ENCODE assay signal across 10 cellular contexts in the genomic region with DNA sequence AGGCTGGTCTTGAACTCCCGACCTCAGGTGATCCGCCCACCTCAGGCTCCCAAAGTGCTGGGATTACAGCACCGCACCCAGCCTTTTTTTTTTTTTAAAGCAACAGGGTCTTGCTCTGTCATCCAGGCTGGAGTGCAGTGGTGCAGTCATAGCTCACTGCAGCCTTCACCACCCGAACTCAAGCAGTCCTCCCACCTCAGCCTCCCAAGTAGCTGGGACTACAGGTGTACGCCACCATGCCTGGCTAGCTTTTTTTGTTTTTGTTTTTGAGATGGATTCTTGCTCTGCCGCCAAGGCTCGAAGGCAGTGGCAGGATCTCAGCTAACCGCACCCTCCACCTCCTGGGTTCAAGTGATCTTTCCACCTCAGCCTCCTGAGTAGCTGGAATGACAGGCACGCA. TPM values are rescaled to one million over a fixed set of nuclear protein-coding genes. Genes with fewer than 3 reads are reported as not detected.
DNase-seq lines count a peak whose midpoint lies in the region; ATAC-seq and TF ChIP-seq lines count a peak whose summit lies in the region.
"Not testable (repeated sequence)": the region's sequence is repeated elsewhere in the genome, so short reads cannot be mapped to it uniquely, and the experiment has no call there.
"Had no signal": no experiment of that assay in that cellular context is flagged by ENCODE, and none has a peak within 500 bp of the region (broad histone marks: within the 10 kb centered on the region; RNA-seq: fewer than 3 reads in every experiment).

No MANE protein-coding gene starts in this region.

- not testable (repeated sequence) for H3K27me3 Mint-ChIP-seq in T-helper 2 cell treated with Interferon-gamma antibody and Interleukin-4, amounts not matched to agents 5 μg/mL and 100 μg/mL, for 36 hours (ENCODE audit: low read depth); activated CD8-positive, alpha-beta memory T cell treated with anti-CD3 and anti-CD28 coated beads, Interleukin-2, amount 10 ng/mL, durations not matched to agents 7 days and 5 days; activated naive CD4-positive, alpha-beta T cell treated with anti-CD3 and anti-CD28 coated beads, Interleukin-2, amount 50 U/mL, for 24 hours; dendritic cell treated with granulocyte-macrophage colony-stimulating factor and Interleukin-4, amounts not matched to agents 40 ng/mL and 50 ng/mL, for 4 days; naive thymus-derived CD8-positive, alpha-beta T cell

- POLR2A ChIA-PET in naive thymus-derived CD8-positive, alpha-beta T cell (lab: Charles Lee): interaction anchor here (0.7 to 11.9 kb wide), 13 partner anchors 48 to 322 kb away, joined by 3 to 153 read pairs (median 6); a partner anchor contains a TSS

- H3K9me3 Mint-ChIP-seq in T-helper 2 cell treated with Interferon-gamma antibody and Interleukin-4, amounts not matched to agents 5 μg/mL and 100 μg/mL, for 36 hours; activated CD8-positive, alpha-beta memory T cell treated with anti-CD3 and anti-CD28 coated beads, Interleukin-2, amount 10 ng/mL, durations not matched to agents 7 days and 5 days (ENCODE audit: low read depth); activated naive CD4-positive, alpha-beta T cell treated with anti-CD3 and anti-CD28 coated beads, Interleukin-2, amount 50 U/mL, for 24 hours; dendritic cell treated with granulocyte-macrophage colony-stimulating factor and Interleukin-4, amounts not matched to agents 40 ng/mL and 50 ng/mL, for 4 days; naive thymus-derived CD8-positive, alpha-beta T cell: not testable (repeated sequence)

- H3K27me3 ChIP-seq in GM06990 (replicated peaks; ENCODE audit: control insufficient read depth, insufficient read depth, low read length): not testable (repeated sequence)

- H3K4me1 Mint-ChIP-seq in T-helper 2 cell treated with Interferon-gamma antibody and Interleukin-4, amounts not matched to agents 5 μg/mL and 100 μg/mL, for 36 hours (ENCODE audit: low read depth): peaks cover 46% of the 10 kb centered on the region
- H3K4me1 Mint-ChIP-seq in activated CD8-positive, alpha-beta memory T cell treated with anti-CD3 and anti-CD28 coated beads, Interleukin-2, amount 10 ng/mL, durations not matched to agents 7 days and 5 days: peaks cover 44% of the 10 kb centered on the region
- H3K4me1 Mint-ChIP-seq in activated naive CD4-positive, alpha-beta T cell treated with anti-CD3 and anti-CD28 coated beads, Interleukin-2, amount 50 U/mL, for 24 hours: peaks cover 78% of the 10 kb centered on the region
- H3K4me1 Mint-ChIP-seq in dendritic cell treated with granulocyte-macrophage colony-stimulating factor and Interleukin-4, amounts not matched to agents 40 ng/mL and 50 ng/mL, for 4 days (ENCODE audit: low read depth): peaks cover 53% of the 10 kb centered on the region
- H3K4me1 Mint-ChIP-seq in naive thymus-derived CD8-positive, alpha-beta T cell: peaks cover 26 to 68% (median 65%) of the 10 kb centered on the region in 4 donors

- peak overlapping the region; percentile 100 for H3K27ac Mint-ChIP-seq in T-helper 2 cell treated with Interferon-gamma antibody and Interleukin-4, amounts not matched to agents 5 μg/mL and 100 μg/mL, for 36 hours
- H3K27ac Mint-ChIP-seq in activated CD8-positive, alpha-beta memory T cell treated with anti-CD3 and anti-CD28 coated beads, Interleukin-2, amount 10 ng/mL, durations not matched to agents 7 days and 5 days: peak overlapping the region; percentile 99
- peak overlapping the region; percentile 100 for H3K27ac Mint-ChIP-seq in activated naive CD4-positive, alpha-beta T cell treated with anti-CD3 and anti-CD28 coated beads, Interleukin-2, amount 50 U/mL, for 24 hours
- H3K27ac Mint-ChIP-seq in dendritic cell treated with granulocyte-macrophage colony-stimulating factor and Interleukin-4, amounts not matched to agents 40 ng/mL and 50 ng/mL, for 4 days: peak overlapping the region; percentile 17
- H3K27ac Mint-ChIP-seq in naive thymus-derived CD8-positive, alpha-beta T cell: peak overlapping the region; percentile 67 to 100 (median 95)

- H3K4me3 ChIP-seq in GM06990 (replicated peaks; ENCODE audit: low read depth, low read length): peak overlapping the region; percentile 8; the same call in 1 of the 2 replicates

- H3K36me3 Mint-ChIP-seq in T-helper 2 cell treated with Interferon-gamma antibody and Interleukin-4, amounts not matched to agents 5 μg/mL and 100 μg/mL, for 36 hours (ENCODE audit: low read depth): peaks cover 44% of the 10 kb centered on the region
- peaks cover 58% of the 10 kb centered on the region for H3K36me3 Mint-ChIP-seq in activated CD8-positive, alpha-beta memory T cell treated with anti-CD3 and anti-CD28 coated beads, Interleukin-2, amount 10 ng/mL, durations not matched to agents 7 days and 5 days
- not testable (repeated sequence) for H3K36me3 Mint-ChIP-seq in activated naive CD4-positive, alpha-beta T cell treated with anti-CD3 and anti-CD28 coated beads, Interleukin-2, amount 50 U/mL, for 24 hours; dendritic cell treated with granulocyte-macrophage colony-stimulating factor and Interleukin-4, amounts not matched to agents 40 ng/mL and 50 ng/mL, for 4 days (ENCODE audit: low read depth)
- H3K36me3 Mint-ChIP-seq in naive thymus-derived CD8-positive, alpha-beta T cell: peaks cover 8 to 21% (median 16%) of the 10 kb centered on the region in 3 donors

- ATAC-seq in activated CD8-positive, alpha-beta memory T cell treated with anti-CD3 and anti-CD28 coated beads, Interleukin-2, amount 10 ng/mL, durations not matched to agents 7 days and 5 days; naive thymus-derived CD8-positive, alpha-beta T cell: not testable (repeated sequence)

- CTCF ChIA-PET in activated CD8-positive, alpha-beta memory T cell treated with anti-CD3 and anti-CD28 coated beads, Interleukin-2, amount 10 ng/mL, durations not matched to agents 7 days and 5 days (lab: Charles Lee): interaction anchor here (1.0 to 9.3 kb wide), 8 partner anchors 12 to 294 kb away, joined by 3 to 84 read pairs (median 3); a partner anchor contains a TSS

- intact Hi-C loops in dendritic cell treated with granulocyte-macrophage colony-stimulating factor and Interleukin-4, amounts not matched to agents 40 ng/mL and 50 ng/mL, for 4 days (cut with micrococcal nuclease): loop anchor here (5.0 to 10.0 kb wide), 2 partner anchors 191 to 212 kb away; no protein-coding TSS in a partner anchor

- peak overlapping the region; percentile 88 for H3K4me3 Mint-ChIP-seq in T-helper 2 cell treated with Interferon-gamma antibody and Interleukin-4, amounts not matched to agents 5 μg/mL and 100 μg/mL, for 36 hours
- peak overlapping the region; percentile 90 for H3K4me3 Mint-ChIP-seq in activated CD8-positive, alpha-beta memory T cell treated with anti-CD3 and anti-CD28 coated beads, Interleukin-2, amount 10 ng/mL, durations not matched to agents 7 days and 5 days
- H3K4me3 Mint-ChIP-seq in activated naive CD4-positive, alpha-beta T cell treated with anti-CD3 and anti-CD28 coated beads, Interleukin-2, amount 50 U/mL, for 24 hours: peak overlapping the region; percentile 84
- H3K4me3 Mint-ChIP-seq in dendritic cell treated with granulocyte-macrophage colony-stimulating factor and Interleukin-4, amounts not matched to agents 40 ng/mL and 50 ng/mL, for 4 days: not testable (repeated sequence)
- H3K4me3 Mint-ChIP-seq in naive thymus-derived CD8-positive, alpha-beta T cell: peak overlapping the region; percentile 70 to 94 (median 91)

- not testable (repeated sequence) for H3K36me3 ChIP-seq in GM06990 (ENCODE audit: control insufficient read depth, insufficient read depth, low read length)

- DNase-seq in GM06990 (ENCODE audit: extremely low read depth, insufficient read length); T-helper 2 cell treated with Interferon-gamma antibody and Interleukin-4, amounts not matched to agents 5 μg/mL and 100 μg/mL, for 36 hours (ENCODE audit: low spot score); naive thymus-derived CD8-positive, alpha-beta T cell: not testable (repeated sequence)
- peak; percentile 58 for DNase-seq in activated CD8-positive, alpha-beta memory T cell treated with anti-CD3 and anti-CD28 coated beads, Interleukin-2, amount 10 ng/mL, durations not matched to agents 7 days and 5 days
- peak; percentile 14 for DNase-seq in stimulated activated naive CD4-positive, alpha-beta T cell treated with Interleukin-2 at 50 U/mL for 16 hours (lab: John Stamatoyannopoulos, UW)

- not testable (repeated sequence) for TF ChIP-seq CTCF in GM06990 (IDR thresholded peaks at IDR 0.05; ENCODE audit: insufficient read depth, low read length, poor library complexity, severe bottlenecking)

RNA-seq across cellular contexts. Expression of a gene that starts 2.1 kb away (rescaled TPM):
- total RNA-seq in activated CD8-positive, alpha-beta memory T cell treated with anti-CD3 and anti-CD28 coated beads, Interleukin-2, amount 10 ng/mL, durations not matched to agents 7 days and 5 days: 100 to 1,000 TPM in 1 of 2 experiments, 10 to 100 TPM in 1; 95.4 to 197 TPM
- 10 to 100 TPM; 44.7 to 51.1 TPM for total RNA-seq in naive thymus-derived CD8-positive, alpha-beta T cell
- polyA plus RNA-seq in naive thymus-derived CD8-positive, alpha-beta T cell: 10 to 100 TPM in 2 of 3 donors, 1 to 10 TPM in 1; 9.6 to 12.3 (median 10.9) TPM
- total RNA-seq: H9 had no signal

RNA-seq across cellular contexts. Expression of a gene that starts 25.2 kb away (rescaled TPM):
- under 1 TPM in 1 of 2 experiments, not detected in 1; 0.07 TPM for total RNA-seq in activated CD8-positive, alpha-beta memory T cell treated with anti-CD3 and anti-CD28 coated beads, Interleukin-2, amount 10 ng/mL, durations not matched to agents 7 days and 5 days
- total RNA-seq in naive thymus-derived CD8-positive, alpha-beta T cell: not detected
- polyA plus RNA-seq in naive thymus-derived CD8-positive, alpha-beta T cell: under 1 TPM; 0.06 to 0.33 (median 0.13) TPM
- total RNA-seq: Calu3, H9, M059J had no signal

RNA-seq across cellular contexts. Expression of a gene that starts 43.0 kb away (rescaled TPM):
- total RNA-seq in activated CD8-positive, alpha-beta memory T cell treated with anti-CD3 and anti-CD28 coated beads, Interleukin-2, amount 10 ng/mL, durations not matched to agents 7 days and 5 days: 1 to 10 TPM; 3.9 to 4.6 TPM
- 1 to 10 TPM; 6.8 TPM for total RNA-seq in naive thymus-derived CD8-positive, alpha-beta T cell
- 1 to 10 TPM; 1.7 to 2.5 (median 1.9) TPM for polyA plus RNA-seq in naive thymus-derived CD8-positive, alpha-beta T cell

RNA-seq across cellular contexts. Expression of a gene that starts 51.7 kb away (rescaled TPM):
- 100 to 1,000 TPM; 166 to 184 TPM for total RNA-seq in activated CD8-positive, alpha-beta memory T cell treated with anti-CD3 and anti-CD28 coated beads, Interleukin-2, amount 10 ng/mL, durations not matched to agents 7 days and 5 days
- total RNA-seq in naive thymus-derived CD8-positive, alpha-beta T cell: 100 to 1,000 TPM; 140 to 150 TPM
- 10 to 100 TPM; 50.3 to 65.7 (median 52.0) TPM for polyA plus RNA-seq in naive thymus-derived CD8-positive, alpha-beta T cell

Comparison
In these comparisons a context has a peak if more than half of its experiments do, and no peak if none do; other contexts are left out.
1. H3K27ac Mint-ChIP-seq: peak in every context shown above with its lines; median percentile 100 in T-helper 2 cell treated with Interferon-gamma antibody and Interleukin-4, amounts not matched to agents 5 μg/mL and 100 μg/mL, for 36 hours; 100 in activated naive CD4-positive, alpha-beta T cell treated with anti-CD3 and anti-CD28 coated beads, Interleukin-2, amount 50 U/mL, for 24 hours; 99 in activated CD8-positive, alpha-beta memory T cell treated with anti-CD3 and anti-CD28 coated beads, Interleukin-2, amount 10 ng/mL, durations not matched to agents 7 days and 5 days; 95 in naive thymus-derived CD8-positive, alpha-beta T cell; 17 in dendritic cell treated with granulocyte-macrophage colony-stimulating factor and Interleukin-4, amounts not matched to agents 40 ng/mL and 50 ng/mL, for 4 days.